In genomic region chr11:8910662-8911039, GRCh38 we compare ENCODE assay signal across 8 cellular contexts. TPM values are rescaled to one million over a fixed set of nuclear protein-coding genes. Genes with fewer than 3 reads are reported as not detected.
DNase-seq lines count a peak whose midpoint lies in the region; ATAC-seq lines count a peak whose summit lies in the region.

No MANE protein-coding gene starts in this region.

- H3K9ac ChIP-seq in ES-I3 (ENCODE audit: low read depth, low read length) (peak overlapping the region; percentile 59; the same call in 1 of the 2 replicates), iPS-18a (ENCODE audit: low read length) (no peak overlapping the region), stomach smooth muscle (ENCODE audit: low read length in 2 of 2) (peak overlapping the region; percentile 69 to 72)

- H3K4me1 Mint-ChIP-seq in activated CD8-positive, alpha-beta T cell treated with anti-CD3 and anti-CD28 coated beads, Interleukin-2, amount 10 ng/mL, durations not matched to agents 7 days and 5 days (ENCODE audit: low read depth) = peaks cover 42% of the 10 kb centered on the region

- H3K27ac Mint-ChIP-seq in activated CD8-positive, alpha-beta T cell treated with anti-CD3 and anti-CD28 coated beads, Interleukin-2, amount 10 ng/mL, durations not matched to agents 7 days and 5 days = peak overlapping the region; percentile 53

- H3K9me3 ChIP-seq in ES-I3 (ENCODE audit: control insufficient read depth, insufficient read depth, low read length) (no peaks in the 10 kb centered on the region), iPS-18a (ENCODE audit: control insufficient read depth, low read depth, low read length) (no peaks in the 10 kb centered on the region), stomach smooth muscle (ENCODE audit: control insufficient read depth in 2 of 2, low read length in 2 of 2) (no peaks in the 10 kb centered on the region)

- H3K4me3 ChIP-seq in iPS-18a (ENCODE audit: low read length) (peak overlapping the region; percentile 64), stomach smooth muscle (ENCODE audit: low read length in 2 of 2) (peak overlapping the region; percentile 89 to 93)

- POLR2A ChIA-PET in activated CD8-positive, alpha-beta T cell treated with anti-CD3 and anti-CD28 coated beads, Interleukin-2, amount 10 ng/mL, durations not matched to agents 7 days and 5 days (lab: Charles Lee) = interaction anchor here (0.7 to 1.0 kb wide), 3 partner anchors 53 to 228 kb away, joined by 4 to 6 read pairs (median 4); partner anchors contain the start of genes RPL27A, TMEM9B and TRIM66

- H3K27ac ChIP-seq in iPS-18a (ENCODE audit: low read length) (no peak overlapping the region), stomach smooth muscle (ENCODE audit: low read length) (no peak overlapping the region)

- H3K36me3 Mint-ChIP-seq in activated CD8-positive, alpha-beta T cell treated with anti-CD3 and anti-CD28 coated beads, Interleukin-2, amount 10 ng/mL, durations not matched to agents 7 days and 5 days (ENCODE audit: low read depth) = peaks cover 11% of the 10 kb centered on the region

- DNase-seq in activated CD8-positive, alpha-beta T cell treated with anti-CD3 and anti-CD28 coated beads, Interleukin-2, amount 10 ng/mL, durations not matched to agents 7 days and 5 days = peak; percentile 29
- DNase-seq in stimulated activated CD4-positive, alpha-beta T cell treated with anti-CD3 and anti-CD28 coated beads, Interleukin-4, amount 100 ng/mL, for 24 hours = no peak
- DNase-seq in middle frontal gyrus (ENCODE audit: extremely low spot score, low spot score) = no peak
- no peak for DNase-seq in cerebellar cortex (ENCODE audit: low spot score)

- peak overlapping the region; percentile 93 for H3K4me3 Mint-ChIP-seq in activated CD8-positive, alpha-beta T cell treated with anti-CD3 and anti-CD28 coated beads, Interleukin-2, amount 10 ng/mL, durations not matched to agents 7 days and 5 days

- peak; percentile 11 for ATAC-seq in HG02884 (IDR thresholded peaks at IDR 0.05; ENCODE audit: unreplicated experiment)
- peak; percentile 29 for ATAC-seq in activated CD8-positive, alpha-beta T cell treated with anti-CD3 and anti-CD28 coated beads, Interleukin-2, amount 10 ng/mL, durations not matched to agents 7 days and 5 days

- CTCF ChIA-PET in activated CD8-positive, alpha-beta T cell treated with anti-CD3 and anti-CD28 coated beads, Interleukin-2, amount 10 ng/mL, durations not matched to agents 7 days and 5 days (lab: Charles Lee) = interaction anchor here (1.3 to 3.6 kb wide), 3 partner anchors 50 to 227 kb away, joined by 3 to 33 read pairs (median 4); no protein-coding TSS in a partner anchor

- peaks cover 11% of the 10 kb centered on the region for H3K27me3 Mint-ChIP-seq in activated CD8-positive, alpha-beta T cell treated with anti-CD3 and anti-CD28 coated beads, Interleukin-2, amount 10 ng/mL, durations not matched to agents 7 days and 5 days (ENCODE audit: low read depth)

- H3K9me3 Mint-ChIP-seq in activated CD8-positive, alpha-beta T cell treated with anti-CD3 and anti-CD28 coated beads, Interleukin-2, amount 10 ng/mL, durations not matched to agents 7 days and 5 days (ENCODE audit: insufficient read depth) = no peaks in the 10 kb centered on the region

- H3K36me3 ChIP-seq in ES-I3 (ENCODE audit: insufficient read depth, low read length) = 0 out of 2 replicates have a peak, but pooled peaks cover 5% of the 10 kb centered on the region
- peaks cover 4% of the 10 kb centered on the region for H3K36me3 ChIP-seq in iPS-18a (ENCODE audit: control insufficient read depth, low read depth, low read length)
- no peaks in the 10 kb centered on the region for H3K36me3 ChIP-seq in stomach smooth muscle (ENCODE audit: control insufficient read depth in 2 of 2, insufficient read depth in 2 of 2, low read length in 2 of 2)

- H3K27me3 ChIP-seq in iPS-18a (ENCODE audit: control insufficient read depth, insufficient read depth, low read length) (peaks cover 26% of the 10 kb centered on the region), stomach smooth muscle (ENCODE audit: control insufficient read depth in 1 of 2, insufficient read depth in 2 of 2, low read length in 2 of 2) (no peaks in the 10 kb centered on the region)

- H3K4me1 ChIP-seq in ES-I3 (ENCODE audit: insufficient read depth, low read length) (peaks cover 3% of the 10 kb centered on the region; the same call in 1 of the 2 replicates), iPS-18a (ENCODE audit: control insufficient read depth, low read depth, low read length) (peaks cover 13% of the 10 kb centered on the region), stomach smooth muscle (ENCODE audit: control insufficient read depth, insufficient read depth, low read length) (peaks cover 27% of the 10 kb centered on the region)

RNA-seq across cellular contexts. Expression of gene AKIP1, which starts 0.3 kb away (rescaled TPM):
- total RNA-seq in activated CD8-positive, alpha-beta T cell treated with anti-CD3 and anti-CD28 coated beads, Interleukin-2, amount 10 ng/mL, durations not matched to agents 7 days and 5 days = 10 to 100 TPM; 26.8 to 27.2 TPM

RNA-seq across cellular contexts. Expression of gene C11orf16, which starts 22.1 kb away (rescaled TPM):
- total RNA-seq in activated CD8-positive, alpha-beta T cell treated with anti-CD3 and anti-CD28 coated beads, Interleukin-2, amount 10 ng/mL, durations not matched to agents 7 days and 5 days = not detected

RNA-seq across cellular contexts. Expression of gene ASCL3, which starts 32.2 kb away (rescaled TPM):
- total RNA-seq in activated CD8-positive, alpha-beta T cell treated with anti-CD3 and anti-CD28 coated beads, Interleukin-2, amount 10 ng/mL, durations not matched to agents 7 days and 5 days = not detected

RNA-seq across cellular contexts. Expression of gene TMEM9B, which starts 53.6 kb away (rescaled TPM):
- total RNA-seq in activated CD8-positive, alpha-beta T cell treated with anti-CD3 and anti-CD28 coated beads, Interleukin-2, amount 10 ng/mL, durations not matched to agents 7 days and 5 days = 10 to 100 TPM; 28.9 to 30.9 TPM
